9 cellular contexts compared by ENCODE assay signal in the genomic region with DNA sequence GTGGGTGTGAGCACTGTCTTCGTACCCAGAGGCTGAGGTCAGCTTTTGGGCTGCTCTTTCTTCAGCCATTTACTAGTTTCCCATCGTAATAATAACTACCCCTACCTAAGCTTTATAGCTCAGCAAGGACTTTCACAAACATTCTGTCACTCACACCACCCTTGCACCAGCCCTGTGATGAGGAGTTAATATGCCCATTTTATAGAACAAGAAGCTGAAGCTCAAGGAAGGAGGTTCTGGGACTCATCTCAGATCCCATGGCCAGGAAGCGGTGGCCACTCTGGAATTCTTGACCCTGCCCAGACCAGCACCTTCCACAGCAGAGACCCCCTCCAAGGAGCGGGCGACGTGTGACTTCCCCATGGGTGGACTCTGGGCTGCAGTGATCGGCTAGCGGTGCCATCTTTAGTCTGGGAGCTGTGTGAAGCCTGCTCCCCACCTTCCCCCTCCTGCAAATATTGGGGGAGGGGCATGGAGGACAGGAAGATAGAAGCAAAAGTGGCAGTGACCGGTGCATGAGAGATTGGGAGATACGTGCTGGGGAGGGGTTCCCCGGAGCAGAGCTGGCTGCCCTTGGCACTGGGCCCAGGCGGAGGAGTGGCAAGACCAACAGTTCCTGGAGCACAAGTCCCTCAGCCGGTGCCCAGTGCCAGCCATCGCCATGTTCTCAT.
DNase-seq lines count a peak whose midpoint lies in the region; ATAC-seq, FAIRE-seq and TF ChIP-seq lines count a peak whose summit lies in the region.
"Had no signal": no experiment of that assay in that cellular context is flagged by ENCODE, and none has a peak within 500 bp of the region (broad histone marks: within the 10 kb centered on the region; RNA-seq: fewer than 3 reads in every experiment).

No MANE protein-coding gene starts in this region.

- no peak for ATAC-seq in HG03439 (IDR thresholded peaks at IDR 0.05; ENCODE audit: unreplicated experiment)

- no peak for TF ChIP-seq EP300 in suprapubic skin (IDR thresholded peaks at IDR 0.05)

- no peaks in the 10 kb centered on the region for H3K79me2 ChIP-seq in Karpas-422 (ENCODE audit: low read length)

- TF ChIP-seq POLR2A in suprapubic skin (IDR thresholded peaks at IDR 0.05), result no peak

- H2AFZ ChIP-seq in Karpas-422 (ENCODE audit: low read length), result no peak overlapping the region

- H3K4me2 ChIP-seq in Karpas-422 (ENCODE audit: low read depth, low read length, poor library complexity, severe bottlenecking), result no peak overlapping the region

- WGBS in suprapubic skin, result 62% methylated on average over 14 of the region's 14 CpGs

- peaks cover 43 to 44% of the 10 kb centered on the region in 2 donors for H3K4me1 ChIP-seq in kidney (ENCODE audit: control insufficient read depth in 1 of 2, insufficient read depth in 1 of 2, low read depth in 1 of 2, low read length in 2 of 2)
- H3K4me1 ChIP-seq in suprapubic skin, result peaks cover 61% of the 10 kb centered on the region
- peaks cover 10% of the 10 kb centered on the region for H3K4me1 ChIP-seq in Karpas-422 (ENCODE audit: low read length)

- TF ChIP-seq CTCF in kidney (IDR thresholded peaks at IDR 0.05; ENCODE audit: borderline replicate concordance, extremely low read depth, insufficient read depth) (no peak), suprapubic skin (IDR thresholded peaks at IDR 0.05) (no peak)

- FAIRE-seq in kidney (lab: Jason Lieb, UNC), result no peak

- H3K27me3 ChIP-seq in suprapubic skin (no peaks in the 10 kb centered on the region), Karpas-422 (ENCODE audit: low read length) (no peaks in the 10 kb centered on the region)

- H3K36me3 ChIP-seq in kidney (ENCODE audit: control insufficient read depth in 1 of 2, insufficient read depth in 2 of 2, low read length in 2 of 2) (no peaks in the 10 kb centered on the region), suprapubic skin (no peaks in the 10 kb centered on the region), Karpas-422 (ENCODE audit: insufficient read depth, low read length) (no peaks in the 10 kb centered on the region)

- H3K4me3 ChIP-seq in kidney (ENCODE audit: low read length in 2 of 2) (no peak overlapping the region), suprapubic skin (no peak overlapping the region), Karpas-422 (ENCODE audit: low read length) (no peak overlapping the region)

- no peaks in the 10 kb centered on the region for H3K9me3 ChIP-seq in kidney (ENCODE audit: control insufficient read depth in 1 of 2, low read length in 2 of 2)
- no peaks in the 10 kb centered on the region for H3K9me3 ChIP-seq in suprapubic skin
- H3K9me3 ChIP-seq in Karpas-422 (ENCODE audit: low read length), result no peaks in the 10 kb centered on the region

- intact Hi-C loops in kidney (cut with DNase I), result no loop called here

- no peaks in the 10 kb centered on the region for H4K20me1 ChIP-seq in Karpas-422 (ENCODE audit: insufficient read depth, low read depth, low read length)

- H3K27ac ChIP-seq in kidney (ENCODE audit: low read depth in 2 of 2, low read length in 2 of 2) (peak overlapping the region; percentile 91 to 95), suprapubic skin (peak overlapping the region; percentile 78), Karpas-422 (ENCODE audit: low read length) (no peak overlapping the region)

- H3K9ac ChIP-seq in kidney (ENCODE audit: low read length in 2 of 2) (peak overlapping the region in 1 of 2 donors; percentile 8), Karpas-422 (ENCODE audit: low read length) (no peak overlapping the region)

- no peaks in the 10 kb centered on the region for H3K9me2 ChIP-seq in Karpas-422 (replicated peaks; ENCODE audit: insufficient read depth, low read length)

- DNase-seq in NCI-H2107 treated with DMSO at 0.1 percent for 48 hours (lab: John Stamatoyannopoulos, UW; ENCODE audit: unreplicated experiment), result peak; percentile 25
- DNase-seq in NCI-H2107 (lab: John Stamatoyannopoulos, UW), result no peak
- peak; percentile 43 for DNase-seq in UCSD-AML1 (lab: John Stamatoyannopoulos, UW; ENCODE audit: unreplicated experiment)
- DNase-seq in kidney, result peak; percentile 96
- DNase-seq in suprapubic skin (ENCODE audit: low spot score in 2 of 2), result peak in 1 of 2 donors; percentile 78
- DNase-seq in Karpas-422, result no peak
- no peak for DNase-seq in GM19240 (ENCODE audit: insufficient read length, low spot score)
- DNase-seq: activated gamma-delta T cell treated with Interleukin-2 at 50 U/mL for 16 hours had no signal

Comparison
In these comparisons a context has a peak if more than half of its experiments do, and no peak if none do; other contexts are left out.
1. DNase-seq: peak in NCI-H2107 treated with DMSO at 0.1 percent for 48 hours (single experiment), UCSD-AML1 (single experiment) and kidney (single experiment); none in NCI-H2107 (single experiment), Karpas-422 (single experiment) and GM19240 (single experiment).